In genomic region chr6:186221-186965, GRCh38 we compare ENCODE assay signal across 1 cellular context.
TF ChIP-seq lines count a peak whose summit lies in the region.

No MANE protein-coding gene starts in this region.

TF ChIP-seq in IMR-90, 13 proteins besides CTCF, POLR2A, EP300 and RAD21 (continued from another document):
- no peak for TF ChIP-seq ELK1 (IDR thresholded peaks at IDR 0.05; ENCODE audit: borderline replicate concordance, low read depth, low read length)
- TF ChIP-seq CEBPB (IDR thresholded peaks at IDR 0.05; ENCODE audit: low read depth, low read length) = no peak
- TF ChIP-seq MAZ (IDR thresholded peaks at IDR 0.05; ENCODE audit: borderline replicate concordance, low read depth, low read length) = no peak
- no peak for TF ChIP-seq FOS (IDR thresholded peaks at IDR 0.05; ENCODE audit: low read depth, low read length)
- no peak for TF ChIP-seq RCOR1 (IDR thresholded peaks at IDR 0.05; ENCODE audit: insufficient replicate concordance, low read length)
- no peak for TF ChIP-seq MXI1 (IDR thresholded peaks at IDR 0.05; ENCODE audit: borderline replicate concordance, low read depth, low read length)
- no peak for TF ChIP-seq USF2 (IDR thresholded peaks at IDR 0.05; ENCODE audit: low read depth, low read length)
- TF ChIP-seq MAFK (IDR thresholded peaks at IDR 0.05; ENCODE audit: low read depth, low read length) = no peak
- no peak for TF ChIP-seq NFE2L2 (IDR thresholded peaks at IDR 0.05; ENCODE audit: low read depth, low read length)
- TF ChIP-seq BHLHE40 (IDR thresholded peaks at IDR 0.05; ENCODE audit: low read depth, low read length) = no peak
